Comparison of ENCODE assay signal across 16 cellular contexts in the genomic region with DNA sequence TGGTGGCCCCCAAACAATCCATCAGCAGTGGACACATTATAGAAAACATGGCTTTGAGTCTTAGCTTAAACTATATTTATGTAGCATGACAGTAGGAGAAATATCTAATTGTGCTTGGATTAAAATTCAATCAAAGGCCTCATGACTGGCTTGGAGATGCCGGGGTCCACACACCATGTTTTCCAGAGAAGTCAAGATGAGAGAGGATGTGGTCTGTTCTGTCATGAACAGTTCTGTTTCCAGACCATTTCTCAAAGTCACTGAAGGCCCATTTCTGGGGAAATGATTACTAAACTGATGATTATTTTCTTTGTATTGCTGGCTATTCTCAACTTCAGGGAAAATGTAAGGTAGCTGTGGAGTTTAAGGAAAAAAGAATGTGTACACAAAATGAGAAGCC.
"Had no signal": no experiment of that assay in that cellular context is flagged by ENCODE, and none has a peak within 500 bp of the region (broad histone marks: within the 10 kb centered on the region; RNA-seq: fewer than 3 reads in every experiment).

No MANE protein-coding gene starts in this region.

- H3K27me3 ChIP-seq: brain microvascular endothelial cell had no signal

- H3K4me3 Mint-ChIP-seq: activated CD8-positive, alpha-beta memory T cell treated with anti-CD3 and anti-CD28 coated beads, Interleukin-2, amount 10 ng/mL, durations not matched to agents 7 days and 5 days; activated T-cell treated with anti-CD3 and anti-CD28 coated beads, Interleukin-2, amount 50 U/mL, for 4 hours; nephron had no signal

- H3K27me3 Mint-ChIP-seq: activated CD8-positive, alpha-beta memory T cell treated with anti-CD3 and anti-CD28 coated beads, Interleukin-2, amount 10 ng/mL, durations not matched to agents 7 days and 5 days had no signal

- ATAC-seq: activated CD8-positive, alpha-beta memory T cell treated with anti-CD3 and anti-CD28 coated beads, Interleukin-2, amount 10 ng/mL, durations not matched to agents 7 days and 5 days; lower lobe of right lung had no signal

- H3K9me3 Mint-ChIP-seq: activated T-cell treated with anti-CD3 and anti-CD28 coated beads, Interleukin-2, amount 50 U/mL, for 4 hours; nephron had no signal

- H3K4me1 Mint-ChIP-seq: nephron had no signal

- H3K27ac ChIP-seq: brain microvascular endothelial cell, lower lobe of right lung, VCaP had no signal

- DNase-seq: activated CD4-positive, alpha-beta T cell treated with anti-CD3 and anti-CD28 coated beads, Interleukin-2, amount 50 U/mL, for 1 hour; activated CD8-positive, alpha-beta memory T cell treated with anti-CD3 and anti-CD28 coated beads, Interleukin-2, amount 10 ng/mL, durations not matched to agents 7 days and 5 days; activated gamma-delta T cell treated with Interleukin-2 at 50 U/mL for 16 hours; activated T-cell treated with anti-CD3 and anti-CD28 coated beads, Interleukin-2, amount 50 U/mL, for 4 hours; central memory CD4-positive, alpha-beta T cell; hypothalamus; islet precursor cell; lower lobe of right lung; nucleus accumbens; posterior cingulate gyrus; retina; stimulated activated CD4-positive, alpha-beta T cell treated with anti-CD3 and anti-CD28 coated beads, Interleukin-2, amount 100 ng/mL, for 24 hours; SW 1271 had no signal

- H3K4me1 ChIP-seq: lower lobe of right lung had no signal

- H3K9me3 ChIP-seq: lower lobe of right lung had no signal

- H3K27ac Mint-ChIP-seq: activated CD8-positive, alpha-beta memory T cell treated with anti-CD3 and anti-CD28 coated beads, Interleukin-2, amount 10 ng/mL, durations not matched to agents 7 days and 5 days; nephron had no signal

- H3K4me3 ChIP-seq: lower lobe of right lung had no signal
